ENCODE assay signal across 1 cellular context in genomic region chr2:63763336-63764056, GRCh38.
A peak's percentile ranks its signal among the peaks of the same experiment; 100 is the strongest.
TF ChIP-seq lines count a peak whose summit lies in the region.

No MANE protein-coding gene starts in this region.

TF ChIP-seq in H1, 55 proteins besides CTCF, POLR2A, EP300 and RAD21:
- TF ChIP-seq KDM4A (IDR thresholded peaks at IDR 0.05; ENCODE audit: low read depth, low read length, severe bottlenecking) (no peak), CEBPB (IDR thresholded peaks at IDR 0.05; ENCODE audit: low read depth, low read length) (peak; percentile 33; the same call in 1 of the 2 replicates), CREB1 (IDR thresholded peaks at IDR 0.05) (no peak), YY1 (IDR thresholded peaks at IDR 0.05; ENCODE audit: low read depth, low read length) (no peak)
